In genomic region chr11:61149624-61150615, GRCh38 we compare ENCODE assay signal across 1 cellular context.
TF ChIP-seq lines count a peak whose summit lies in the region.

No MANE protein-coding gene starts in this region.

TF ChIP-seq in WTC11, 78 proteins besides CTCF, POLR2A, EP300 and RAD21:
- TF ChIP-seq ETV6 (CRISPR knock-in tag; IDR thresholded peaks at IDR 0.05) (no peak), GRHL2 (CRISPR knock-in tag; IDR thresholded peaks at IDR 0.05; ENCODE audit: insufficient replicate concordance, severe bottlenecking) (no peak), JUN (CRISPR knock-in tag; IDR thresholded peaks at IDR 0.05) (no peak), ATF3 (CRISPR knock-in tag; conservative IDR thresholded peaks at IDR 0.05) (no peak), OVOL2 (CRISPR knock-in tag; IDR thresholded peaks at IDR 0.05; ENCODE audit: borderline replicate concordance) (no peak), SOX15 (CRISPR knock-in tag; IDR thresholded peaks at IDR 0.05) (no peak), SMAD3 (CRISPR knock-in tag; IDR thresholded peaks at IDR 0.05; ENCODE audit: borderline replicate concordance) (no peak), ZNF423 (CRISPR knock-in tag; IDR thresholded peaks at IDR 0.05) (no peak), PRDM15 (CRISPR knock-in tag; IDR thresholded peaks at IDR 0.05) (no peak), ATF2 (CRISPR knock-in tag; IDR thresholded peaks at IDR 0.05; ENCODE audit: borderline replicate concordance, low read depth) (no peak), AR (CRISPR knock-in tag; IDR thresholded peaks at IDR 0.05) (no peak), NFYB (CRISPR knock-in tag; conservative IDR thresholded peaks at IDR 0.05; ENCODE audit: low read depth) (no peak)
- TF ChIP-seq, protein P1, sequence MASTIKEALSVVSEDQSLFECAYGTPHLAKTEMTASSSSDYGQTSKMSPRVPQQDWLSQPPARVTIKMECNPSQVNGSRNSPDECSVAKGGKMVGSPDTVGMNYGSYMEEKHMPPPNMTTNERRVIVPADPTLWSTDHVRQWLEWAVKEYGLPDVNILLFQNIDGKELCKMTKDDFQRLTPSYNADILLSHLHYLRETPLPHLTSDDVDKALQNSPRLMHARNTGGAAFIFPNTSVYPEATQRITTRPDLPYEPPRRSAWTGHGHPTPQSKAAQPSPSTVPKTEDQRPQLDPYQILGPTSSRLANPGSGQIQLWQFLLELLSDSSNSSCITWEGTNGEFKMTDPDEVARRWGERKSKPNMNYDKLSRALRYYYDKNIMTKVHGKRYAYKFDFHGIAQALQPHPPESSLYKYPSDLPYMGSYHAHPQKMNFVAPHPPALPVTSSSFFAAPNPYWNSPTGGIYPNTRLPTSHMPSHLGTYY (CRISPR knock-in tag; IDR thresholded peaks at IDR 0.05) = no peak
- TF ChIP-seq, protein P2, sequence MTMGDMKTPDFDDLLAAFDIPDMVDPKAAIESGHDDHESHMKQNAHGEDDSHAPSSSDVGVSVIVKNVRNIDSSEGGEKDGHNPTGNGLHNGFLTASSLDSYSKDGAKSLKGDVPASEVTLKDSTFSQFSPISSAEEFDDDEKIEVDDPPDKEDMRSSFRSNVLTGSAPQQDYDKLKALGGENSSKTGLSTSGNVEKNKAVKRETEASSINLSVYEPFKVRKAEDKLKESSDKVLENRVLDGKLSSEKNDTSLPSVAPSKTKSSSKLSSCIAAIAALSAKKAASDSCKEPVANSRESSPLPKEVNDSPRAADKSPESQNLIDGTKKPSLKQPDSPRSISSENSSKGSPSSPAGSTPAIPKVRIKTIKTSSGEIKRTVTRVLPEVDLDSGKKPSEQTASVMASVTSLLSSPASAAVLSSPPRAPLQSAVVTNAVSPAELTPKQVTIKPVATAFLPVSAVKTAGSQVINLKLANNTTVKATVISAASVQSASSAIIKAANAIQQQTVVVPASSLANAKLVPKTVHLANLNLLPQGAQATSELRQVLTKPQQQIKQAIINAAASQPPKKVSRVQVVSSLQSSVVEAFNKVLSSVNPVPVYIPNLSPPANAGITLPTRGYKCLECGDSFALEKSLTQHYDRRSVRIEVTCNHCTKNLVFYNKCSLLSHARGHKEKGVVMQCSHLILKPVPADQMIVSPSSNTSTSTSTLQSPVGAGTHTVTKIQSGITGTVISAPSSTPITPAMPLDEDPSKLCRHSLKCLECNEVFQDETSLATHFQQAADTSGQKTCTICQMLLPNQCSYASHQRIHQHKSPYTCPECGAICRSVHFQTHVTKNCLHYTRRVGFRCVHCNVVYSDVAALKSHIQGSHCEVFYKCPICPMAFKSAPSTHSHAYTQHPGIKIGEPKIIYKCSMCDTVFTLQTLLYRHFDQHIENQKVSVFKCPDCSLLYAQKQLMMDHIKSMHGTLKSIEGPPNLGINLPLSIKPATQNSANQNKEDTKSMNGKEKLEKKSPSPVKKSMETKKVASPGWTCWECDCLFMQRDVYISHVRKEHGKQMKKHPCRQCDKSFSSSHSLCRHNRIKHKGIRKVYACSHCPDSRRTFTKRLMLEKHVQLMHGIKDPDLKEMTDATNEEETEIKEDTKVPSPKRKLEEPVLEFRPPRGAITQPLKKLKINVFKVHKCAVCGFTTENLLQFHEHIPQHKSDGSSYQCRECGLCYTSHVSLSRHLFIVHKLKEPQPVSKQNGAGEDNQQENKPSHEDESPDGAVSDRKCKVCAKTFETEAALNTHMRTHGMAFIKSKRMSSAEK (CRISPR knock-in tag; IDR thresholded peaks at IDR 0.05; ENCODE audit: borderline replicate concordance) = no peak
TF ChIP-seq in WTC11: peak in this region for 0.
